6 cellular contexts compared by ENCODE assay signal in genomic region chr11:726278-726915, GRCh38. TPM values are rescaled to one million over a fixed set of nuclear protein-coding genes. Genes with fewer than 3 reads are reported as not detected.
DNase-seq lines count a peak whose midpoint lies in the region; ATAC-seq lines count a peak whose summit lies in the region.

No MANE protein-coding gene starts in this region.

- peak overlapping the region; percentile 65 for H3K4me3 Mint-ChIP-seq in stimulated activated naive CD8-positive, alpha-beta T cell treated with anti-CD3 and anti-CD28 coated beads, Interleukin-15, Interleukin-2, amounts not matched to agents 100 ng/mL and 50 ng/mL, for 24 hours

- H3K27ac Mint-ChIP-seq in stimulated activated naive CD8-positive, alpha-beta T cell treated with anti-CD3 and anti-CD28 coated beads, Interleukin-15, Interleukin-2, amounts not matched to agents 100 ng/mL and 50 ng/mL, for 24 hours = no peak overlapping the region

- DNase-seq in HPDE6-E6E7 (ENCODE audit: extremely low spot score) (peak; percentile 76), Right ventricle myocardium superior (peak; percentile 71)

- H3K9me3 Mint-ChIP-seq in stimulated activated naive CD8-positive, alpha-beta T cell treated with anti-CD3 and anti-CD28 coated beads, Interleukin-15, Interleukin-2, amounts not matched to agents 100 ng/mL and 50 ng/mL, for 24 hours = no peaks in the 10 kb centered on the region

- H3K4me1 Mint-ChIP-seq in stimulated activated naive CD8-positive, alpha-beta T cell treated with anti-CD3 and anti-CD28 coated beads, Interleukin-15, Interleukin-2, amounts not matched to agents 100 ng/mL and 50 ng/mL, for 24 hours (ENCODE audit: low read depth) = peaks cover 21% of the 10 kb centered on the region

- ATAC-seq in activated CD4-positive, CD25-positive, alpha-beta regulatory T cell treated with anti-CD3 and anti-CD28 coated beads, Interleukin-2, amount 50 U/mL, for 24 hours = peak; percentile 36 to 37
- no peak for ATAC-seq in Right ventricle myocardium superior (ENCODE audit: poor library complexity)
- ATAC-seq in GM19328 (IDR thresholded peaks at IDR 0.05; ENCODE audit: unreplicated experiment) = no peak
- ATAC-seq in HG02642 (IDR thresholded peaks at IDR 0.05; ENCODE audit: poor library complexity, unreplicated experiment) = no peak

- peaks cover 8% of the 10 kb centered on the region for H3K27me3 Mint-ChIP-seq in stimulated activated naive CD8-positive, alpha-beta T cell treated with anti-CD3 and anti-CD28 coated beads, Interleukin-15, Interleukin-2, amounts not matched to agents 100 ng/mL and 50 ng/mL, for 24 hours

- intact Hi-C loops in Right ventricle myocardium superior (cut with DNase I) = loop anchor here (10.0 kb wide), 2 partner anchors 62 to 172 kb away; no protein-coding TSS in a partner anchor

- H3K36me3 Mint-ChIP-seq in stimulated activated naive CD8-positive, alpha-beta T cell treated with anti-CD3 and anti-CD28 coated beads, Interleukin-15, Interleukin-2, amounts not matched to agents 100 ng/mL and 50 ng/mL, for 24 hours (ENCODE audit: low read depth) = no peaks in the 10 kb centered on the region

RNA-seq across cellular contexts. Expression of gene EPS8L2, which starts 20.4 kb away (rescaled TPM):
- total RNA-seq in Right ventricle myocardium superior = 3.2 TPM

RNA-seq across cellular contexts. Expression of gene TALDO1, which starts 20.9 kb away (rescaled TPM):
- 90.1 TPM for total RNA-seq in Right ventricle myocardium superior

RNA-seq across cellular contexts. Expression of gene TMEM80, which starts 30.8 kb away (rescaled TPM):
- total RNA-seq in Right ventricle myocardium superior = 9.1 TPM

RNA-seq across cellular contexts. Expression of gene DEAF1, which starts 31.4 kb away (rescaled TPM):
- total RNA-seq in Right ventricle myocardium superior = 22.1 TPM

RNA-seq across cellular contexts. Expression of gene GATD1, which starts 50.9 kb away (rescaled TPM):
- 17.4 TPM for total RNA-seq in Right ventricle myocardium superior

Comparison
In these comparisons a context has a peak if more than half of its experiments do, and no peak if none do; other contexts are left out.
1. ATAC-seq: peak in activated CD4-positive, CD25-positive, alpha-beta regulatory T cell treated with anti-CD3 and anti-CD28 coated beads, Interleukin-2, amount 50 U/mL, for 24 hours (2 of 2); none in Right ventricle myocardium superior (single experiment), GM19328 (single experiment) and HG02642 (single experiment).